In the genomic region with DNA sequence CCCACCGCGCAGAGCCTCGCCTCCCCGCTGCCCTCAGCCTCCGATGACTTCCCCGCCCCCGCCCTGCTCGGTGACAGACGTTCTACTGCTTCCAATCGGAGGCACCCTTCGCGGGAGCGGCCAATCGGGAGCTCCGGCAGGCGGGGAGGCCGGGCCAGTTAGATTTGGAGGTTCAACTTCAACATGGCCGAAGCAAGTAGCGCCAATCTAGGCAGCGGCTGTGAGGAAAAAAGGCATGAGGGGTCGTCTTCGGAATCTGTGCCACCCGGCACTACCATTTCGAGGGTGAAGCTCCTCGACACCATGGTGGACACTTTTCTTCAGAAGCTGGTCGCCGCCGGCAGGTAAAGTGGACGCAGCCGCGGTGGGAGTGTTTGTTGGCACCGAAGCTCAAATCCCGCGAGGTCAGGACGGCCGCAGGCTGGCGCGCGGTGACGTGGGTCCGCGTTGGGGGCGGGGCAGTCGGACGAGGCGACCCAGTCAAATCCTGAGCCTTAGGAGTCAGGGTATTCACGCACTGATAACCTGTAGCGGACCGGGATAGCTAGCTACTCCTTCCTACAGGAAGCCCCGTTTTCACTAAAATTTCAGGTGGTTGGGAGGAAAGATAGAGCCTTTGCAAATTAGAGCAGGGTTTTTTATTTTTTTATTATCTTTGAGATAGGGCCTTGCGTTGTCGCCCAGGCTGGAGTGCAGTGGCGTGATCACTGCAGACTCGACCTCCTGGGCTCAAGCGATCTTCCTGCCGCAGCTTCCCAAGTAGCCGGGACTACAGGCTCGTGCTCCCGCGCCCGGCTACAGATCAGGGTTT, we compare ENCODE assay signal across 8 cellular contexts. TPM values are rescaled to one million over a fixed set of nuclear protein-coding genes. Genes with fewer than 3 reads are reported as not detected.
DNase-seq lines count a peak whose midpoint lies in the region; ATAC-seq and TF ChIP-seq lines count a peak whose summit lies in the region.

A gene with protein sequence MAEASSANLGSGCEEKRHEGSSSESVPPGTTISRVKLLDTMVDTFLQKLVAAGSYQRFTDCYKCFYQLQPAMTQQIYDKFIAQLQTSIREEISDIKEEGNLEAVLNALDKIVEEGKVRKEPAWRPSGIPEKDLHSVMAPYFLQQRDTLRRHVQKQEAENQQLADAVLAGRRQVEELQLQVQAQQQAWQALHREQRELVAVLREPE (plus strand): TSS at position 175 of the 811 bp plus-strand sequence. CDS start 9 bp downstream, at position 184.

- no peaks in the 10 kb centered on the region for H3K27me3 Mint-ChIP-seq in activated naive CD8-positive, alpha-beta T cell treated with anti-CD3 and anti-CD28 coated beads, Interleukin-2, amount 10 ng/mL, durations not matched to agents 7 days and 5 days
- no peaks in the 10 kb centered on the region for H3K27me3 Mint-ChIP-seq in osteocyte (ENCODE audit: unreplicated experiment)

- H3K4me1 ChIP-seq in thoracic aorta (ENCODE audit: control insufficient read depth in 1 of 2, low read depth in 2 of 2): peaks cover 16 to 26% of the 10 kb centered on the region in 2 donors

- ATAC-seq in HG02678 (IDR thresholded peaks at IDR 0.05; ENCODE audit: unreplicated experiment) (peak; percentile 95), thoracic aorta (ENCODE audit: insufficient number of reproducible peaks, low FRiP score, low read depth) (peak; percentile 95)
- peak; percentile 97 for ATAC-seq in activated naive CD8-positive, alpha-beta T cell treated with anti-CD3 and anti-CD28 coated beads, Interleukin-2, amount 10 ng/mL, durations not matched to agents 7 days and 5 days (ENCODE audit: low read depth)

- H3K36me3 ChIP-seq in SU-DHL-6 (ENCODE audit: low read length) (no peaks in the 10 kb centered on the region), thoracic aorta (peaks cover 21% of the 10 kb centered on the region)

- peak within 1 kb of the TSS; percentile 98 for H3K27ac Mint-ChIP-seq in activated naive CD8-positive, alpha-beta T cell treated with anti-CD3 and anti-CD28 coated beads, Interleukin-2, amount 10 ng/mL, durations not matched to agents 7 days and 5 days
- peak within 1 kb of the TSS; percentile 99 for H3K27ac Mint-ChIP-seq in osteocyte (ENCODE audit: unreplicated experiment)

- no peaks in the 10 kb centered on the region for H3K9me3 ChIP-seq in SU-DHL-6 (ENCODE audit: insufficient read depth, low read length)
- H3K9me3 ChIP-seq in thoracic aorta: no peaks in the 10 kb centered on the region

- peak within 1 kb of the TSS; percentile 96 for H3K4me3 Mint-ChIP-seq in activated naive CD8-positive, alpha-beta T cell treated with anti-CD3 and anti-CD28 coated beads, Interleukin-2, amount 10 ng/mL, durations not matched to agents 7 days and 5 days
- H3K4me3 Mint-ChIP-seq in osteocyte (ENCODE audit: unreplicated experiment): peak within 1 kb of the TSS; percentile 93

- TF ChIP-seq CTCF in GM12864 (IDR thresholded peaks at IDR 0.05; ENCODE audit: low read depth, low read length, missing control alignments): no peak
- no peak for TF ChIP-seq CTCF in SU-DHL-6 (IDR thresholded peaks at IDR 0.05; ENCODE audit: insufficient read depth, low read length, poor library complexity, severe bottlenecking)
- TF ChIP-seq CTCF in osteocyte (IDR thresholded peaks at IDR 0.05): no peak
- no peak for TF ChIP-seq CTCF in thoracic aorta (IDR thresholded peaks at IDR 0.05)

- no peaks in the 10 kb centered on the region for H3K27me3 ChIP-seq in SU-DHL-6 (ENCODE audit: low read length)
- no peaks in the 10 kb centered on the region for H3K27me3 ChIP-seq in thoracic aorta (replicated peaks; ENCODE audit: insufficient read depth)

- H3K4me1 Mint-ChIP-seq in activated naive CD8-positive, alpha-beta T cell treated with anti-CD3 and anti-CD28 coated beads, Interleukin-2, amount 10 ng/mL, durations not matched to agents 7 days and 5 days: peaks cover 30% of the 10 kb centered on the region
- peaks cover 19% of the 10 kb centered on the region for H3K4me1 Mint-ChIP-seq in osteocyte (ENCODE audit: unreplicated experiment)

- POLR2A ChIA-PET in activated naive CD8-positive, alpha-beta T cell treated with anti-CD3 and anti-CD28 coated beads, Interleukin-2, amount 10 ng/mL, durations not matched to agents 7 days and 5 days (lab: Charles Lee): interaction anchor here (0.5 to 3.5 kb wide), 22 partner anchors 8 to 288 kb away, joined by 3 to 55 read pairs (median 6); a partner anchor contains a TSS

- DNase-seq in GM12864 (ENCODE audit: low read depth) (peak; percentile 85), NCI-H1417 (lab: John Stamatoyannopoulos, UW) (peak; percentile 98 to 99 (median 98)), head of caudate nucleus (peak; percentile 96 to 99 (median 98)), osteocyte (ENCODE audit: extremely low spot score, unreplicated experiment) (peak; percentile 98), thoracic aorta (ENCODE audit: low spot score) (peak; percentile 89)
- DNase-seq in activated naive CD8-positive, alpha-beta T cell treated with anti-CD3 and anti-CD28 coated beads, Interleukin-2, amount 10 ng/mL, durations not matched to agents 7 days and 5 days: peak; percentile 98

- no peaks in the 10 kb centered on the region; the same call in 1 of the 2 replicates for H3F3A ChIP-seq in SU-DHL-6 (ENCODE audit: insufficient read depth)

- H3K27ac ChIP-seq in SU-DHL-6 (ENCODE audit: low read depth, low read length) (peak within 1 kb of the TSS; percentile 81), thoracic aorta (peak within 1 kb of the TSS; percentile 78 to 89)

- peaks cover 25% of the 10 kb centered on the region for H3K79me2 ChIP-seq in SU-DHL-6 (ENCODE audit: insufficient read depth, low read length)

- H2AFZ ChIP-seq in SU-DHL-6 (ENCODE audit: low read depth, low read length, severe bottlenecking): peak within 1 kb of the TSS; percentile 22

- peak within 1 kb of the TSS; percentile 84 for H3K4me2 ChIP-seq in SU-DHL-6 (ENCODE audit: low read depth, low read length, poor library complexity, severe bottlenecking)

- intact Hi-C loops in head of caudate nucleus (cut with DNase I): no loop called here

- no peaks in the 10 kb centered on the region for H3K9me3 Mint-ChIP-seq in activated naive CD8-positive, alpha-beta T cell treated with anti-CD3 and anti-CD28 coated beads, Interleukin-2, amount 10 ng/mL, durations not matched to agents 7 days and 5 days
- H3K9me3 Mint-ChIP-seq in osteocyte (ENCODE audit: unreplicated experiment): no peaks in the 10 kb centered on the region

- H3K9me2 ChIP-seq in SU-DHL-6 (replicated peaks; ENCODE audit: insufficient read depth, low read length): no peaks in the 10 kb centered on the region

- peak within 1 kb of the TSS; percentile 78 for H3K9ac ChIP-seq in SU-DHL-6 (ENCODE audit: low read length)

- H3K36me3 Mint-ChIP-seq in activated naive CD8-positive, alpha-beta T cell treated with anti-CD3 and anti-CD28 coated beads, Interleukin-2, amount 10 ng/mL, durations not matched to agents 7 days and 5 days: peaks cover 27% of the 10 kb centered on the region
- peaks cover 15% of the 10 kb centered on the region for H3K36me3 Mint-ChIP-seq in osteocyte (ENCODE audit: unreplicated experiment)

- H3K4me3 ChIP-seq in GM12864 (ENCODE audit: low read depth, low read length) (peak within 1 kb of the TSS; percentile 83), SU-DHL-6 (ENCODE audit: insufficient read depth, low read length, poor library complexity, severe bottlenecking) (peak within 1 kb of the TSS; percentile 93), thoracic aorta (peak within 1 kb of the TSS; percentile 81)

- H4K20me1 ChIP-seq in SU-DHL-6 (ENCODE audit: low read depth, low read length): no peaks in the 10 kb centered on the region

RNA-seq across cellular contexts. Expression of the gene that starts here (rescaled TPM):
- 10 to 100 TPM; 66.2 to 71.2 TPM for total RNA-seq in activated naive CD8-positive, alpha-beta T cell treated with anti-CD3 and anti-CD28 coated beads, Interleukin-2, amount 10 ng/mL, durations not matched to agents 7 days and 5 days
- 54.1 and 57.0 TPM in 2 replicates for total RNA-seq in osteocyte
- total RNA-seq in thoracic aorta: 10 to 100 TPM; 26.4 to 33.2 TPM

Comparison
In these comparisons a context has a peak if more than half of its experiments do, and no peak if none do; other contexts are left out.
1. Peak in every context shown above with its lines: DNase-seq, ATAC-seq, H3K4me3 ChIP-seq and H3K27ac ChIP-seq.